In genomic region chr6:9638861-9639260, GRCh38 we compare ENCODE assay signal across 22 cellular contexts.
"Had no signal": no experiment of that assay in that cellular context is flagged by ENCODE, and none has a peak within 500 bp of the region (broad histone marks: within the 10 kb centered on the region; RNA-seq: fewer than 3 reads in every experiment).

No MANE protein-coding gene starts in this region.

- H3K4me3 ChIP-seq: colonic mucosa, coronary artery, dorsolateral prefrontal cortex, esophagus muscularis mucosa, esophagus squamous epithelium, gastrocnemius medialis, gastroesophageal sphincter, heart left ventricle, heart right ventricle had no signal

- DNase-seq: colonic mucosa; cortex of kidney; dermis blood vessel endothelial cell; dorsolateral prefrontal cortex; effector CD4-positive, alpha-beta T cell; effector CD8-positive, alpha-beta T cell; effector memory CD4-positive, alpha-beta T cell; effector memory CD8-positive, alpha-beta T cell; endodermal cell; erythroblast; esophagus squamous epithelium; foreskin fibroblast; foreskin keratinocyte; foreskin melanocyte; gastrocnemius medialis; glutamatergic neuron; head of caudate nucleus; heart left ventricle; heart right ventricle had no signal
